ENCODE assay signal across 28 cellular contexts in the genomic region with DNA sequence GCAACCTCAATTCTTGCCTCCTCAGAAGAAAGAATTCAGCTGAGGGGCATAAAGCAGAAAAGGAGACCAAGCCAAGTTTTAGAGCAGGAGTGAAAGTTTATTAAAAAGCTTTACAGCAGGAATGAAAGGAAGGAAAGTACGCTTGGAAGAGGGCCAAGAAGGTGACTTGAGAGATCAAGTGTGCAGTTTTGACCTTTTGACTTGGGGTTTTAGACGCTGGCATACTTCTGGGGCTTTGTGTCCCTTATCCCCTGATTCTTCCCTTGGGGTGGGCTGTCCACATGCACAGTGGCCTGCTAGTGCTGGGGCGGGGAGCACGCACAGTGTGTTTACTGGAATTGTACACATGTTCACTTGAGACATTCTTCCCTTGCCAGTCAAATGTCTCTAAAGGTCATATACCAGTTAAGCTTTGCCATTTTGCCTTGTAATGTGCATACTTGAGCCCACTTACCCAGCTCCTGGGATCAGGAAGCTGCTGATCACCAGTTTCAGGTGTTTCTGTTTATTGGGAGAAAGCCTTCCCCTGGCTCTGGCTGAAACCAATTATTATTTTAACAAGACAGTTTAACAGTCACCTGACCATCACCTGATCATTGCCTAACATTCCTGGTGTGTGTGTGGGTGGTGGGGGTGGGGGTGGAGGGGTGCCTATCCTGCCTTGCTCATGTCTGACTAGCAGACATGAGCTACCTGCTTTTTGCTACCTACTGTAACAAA. TPM values are rescaled to one million over a fixed set of nuclear protein-coding genes. Genes with fewer than 3 reads are reported as not detected.
A peak's percentile ranks its signal among the peaks of the same experiment; 100 is the strongest.
DNase-seq lines count a peak whose midpoint lies in the region; ATAC-seq and TF ChIP-seq lines count a peak whose summit lies in the region.
"Had no signal": no experiment of that assay in that cellular context is flagged by ENCODE, and none has a peak within 500 bp of the region (broad histone marks: within the 10 kb centered on the region; RNA-seq: fewer than 3 reads in every experiment).

No MANE protein-coding gene starts in this region.

- H3K27ac ChIP-seq in RWPE2 (ENCODE audit: poor library complexity, severe bottlenecking), result peak overlapping the region; percentile 38
- H3K27ac ChIP-seq in thyroid gland, result peak overlapping the region; percentile 74 to 92 (median 91)
- H3K27ac ChIP-seq in transverse colon, result no peak overlapping the region
- H3K27ac ChIP-seq: brain microvascular endothelial cell, heart left ventricle, prostate gland, thoracic aorta had no signal

- TF ChIP-seq CTCF in RWPE2 (IDR thresholded peaks at IDR 0.05; ENCODE audit: poor library complexity, severe bottlenecking) (no peak), thyroid gland (IDR thresholded peaks at IDR 0.05) (no peak), transverse colon (IDR thresholded peaks at IDR 0.05) (no peak)

- TF ChIP-seq EP300 in transverse colon (IDR thresholded peaks at IDR 0.05; ENCODE audit: low read depth), result no peak

- ATAC-seq in RWPE2 (ENCODE audit: low read depth), result no peak
- ATAC-seq: heart left ventricle, left colon had no signal

- in situ Hi-C loops in transverse colon (cut with MboI; ENCODE audit: low pct_ligation_motif_present in 1 of 4, low pct_unique_long_range_greater_than_20kb in 1 of 4, low sequenced_read_pairs in 3 of 4), result loop anchor here in 2 of 4 donors (25.0 kb wide), 2 partner anchors 123 to 448 kb away; no protein-coding TSS in a partner anchor

- 39 to 49% methylated on average over 4 of the region's 4 CpGs for WGBS in thyroid gland, 2 donors
- WGBS in transverse colon (ENCODE audit: low coverage in 1 of 2), 2 donors, result 42 to 49% methylated on average over 4 of the region's 4 CpGs

- DNase-seq in NCI-H82 (lab: John Stamatoyannopoulos, UW), result peak; percentile 23
- DNase-seq in NCI-H82 treated with DMSO at 0.1 percent for 48 hours (lab: John Stamatoyannopoulos, UW; ENCODE audit: unreplicated experiment), result no peak
- DNase-seq in RWPE2 (ENCODE audit: low spot score), result no peak
- DNase-seq in glomerular visceral epithelial cell (ENCODE audit: extremely low spot score), result peak; percentile 13
- DNase-seq in thyroid gland, result peak in 1 of 2 donors; percentile 26
- DNase-seq in NCI-H510A treated with DMSO at 0.1 percent for 48 hours (lab: John Stamatoyannopoulos, UW), result no peak
- DNase-seq in transverse colon, result no peak
- no peak for DNase-seq in medulla oblongata (ENCODE audit: extremely low spot score)
- DNase-seq: activated B cell treated with CpG ODN at 0.5 μM for 24 hours; activated CD4-positive, alpha-beta T cell treated with anti-CD3 and anti-CD28 coated beads, Interleukin-2, amount 50 U/mL, for 1 hour; activated naive CD4-positive, alpha-beta T cell treated with anti-CD3 and anti-CD28 coated beads for 36 hours; AML-193; brain microvascular endothelial cell; CD4-positive, alpha-beta memory T cell; DMS153; effector CD4-positive, alpha-beta T cell; heart left ventricle; left colon; mesenchymal stem cell; MM.1S; NCI-H1417; NCI-H2081 treated with DMSO at 0.1 percent for 48 hours; NCI-H446 treated with DMSO at 0.1 percent for 48 hours; SHP77 treated with DMSO at 0.1 percent for 48 hours; stimulated activated naive CD4-positive, alpha-beta T cell treated with Interleukin-2 at 50 U/mL for 16 hours had no signal

- TF ChIP-seq POLR2A in thyroid gland (IDR thresholded peaks at IDR 0.05) (no peak), transverse colon (IDR thresholded peaks at IDR 0.05) (no peak)

- peaks cover 2% of the 10 kb centered on the region for H3K4me1 ChIP-seq in RWPE2 (ENCODE audit: insufficient read depth, poor library complexity, severe bottlenecking)
- peaks cover 13 to 25% of the 10 kb centered on the region in 2 donors for H3K4me1 ChIP-seq in thyroid gland
- H3K4me1 ChIP-seq in transverse colon, result no peaks in the 10 kb centered on the region
- H3K4me1 ChIP-seq: heart left ventricle, prostate gland had no signal

- H3K36me3 ChIP-seq in RWPE2 (ENCODE audit: low read depth) (no peaks in the 10 kb centered on the region), thyroid gland (no peaks in the 10 kb centered on the region), transverse colon (no peaks in the 10 kb centered on the region)
- H3K36me3 ChIP-seq: brain microvascular endothelial cell, HAP-1, heart left ventricle, prostate gland, thoracic aorta had no signal

- no peak overlapping the region for H3K4me3 ChIP-seq in RWPE2 (ENCODE audit: severe bottlenecking)
- no peak overlapping the region for H3K4me3 ChIP-seq in thyroid gland (replicated peaks in 1 of 3)
- H3K4me3 ChIP-seq in transverse colon, result no peak overlapping the region
- H3K4me3 ChIP-seq: HAP-1, heart left ventricle, prostate gland, thoracic aorta had no signal

- H3K9me3 ChIP-seq in RWPE2 (ENCODE audit: severe bottlenecking) (no peaks in the 10 kb centered on the region), thyroid gland (no peaks in the 10 kb centered on the region), transverse colon (no peaks in the 10 kb centered on the region)
- H3K9me3 ChIP-seq: HAP-1, prostate gland, thoracic aorta had no signal

- H3K27me3 ChIP-seq in RWPE2 (ENCODE audit: insufficient read depth, poor library complexity, severe bottlenecking), result no peaks in the 10 kb centered on the region
- no peaks in the 10 kb centered on the region for H3K27me3 ChIP-seq in thyroid gland
- H3K27me3 ChIP-seq in transverse colon, result peaks cover 17% of the 10 kb centered on the region
- H3K27me3 ChIP-seq: brain microvascular endothelial cell had no signal

- intact Hi-C loops in thyroid gland (cut with DNase I) (loop anchor here (5.0 to 10.0 kb wide), 3 partner anchors 71 to 441 kb away; a partner anchor contains a TSS), transverse colon (cut with DNase I; ENCODE audit: low total_unique reads) (loop anchor here (10.0 kb wide), 1 partner anchor 131 kb away; no protein-coding TSS in a partner anchor)

RNA-seq across cellular contexts. Expression of a gene that starts 36.2 kb away (rescaled TPM):
- 10 to 100 TPM in 1 of 4 donors, 1 to 10 TPM in 3; 7.3 to 11.0 (median 7.8) TPM for total RNA-seq in thyroid gland
- 10 to 100 TPM in 1 of 4 donors, 1 to 10 TPM in 3; 1.1 to 13.7 (median 6.1) TPM for total RNA-seq in transverse colon

RNA-seq across cellular contexts. Expression of a gene that starts 58.0 kb away (rescaled TPM):
- 10 to 100 TPM; 26.7 to 41.9 (median 32.7) TPM for total RNA-seq in thyroid gland
- total RNA-seq in transverse colon, result 10 to 100 TPM; 26.1 to 78.0 (median 44.4) TPM

Comparison
In these comparisons a context has a peak if more than half of its experiments do, and no peak if none do; other contexts are left out.
1. DNase-seq: peak in NCI-H82 (single experiment) and glomerular visceral epithelial cell (single experiment); none in NCI-H82 treated with DMSO at 0.1 percent for 48 hours (single experiment), RWPE2 (single experiment), NCI-H510A treated with DMSO at 0.1 percent for 48 hours (single experiment), transverse colon (single experiment) and medulla oblongata (single experiment).
2. H3K27ac ChIP-seq: peak in RWPE2 (single experiment) and thyroid gland (3 of 3); none in transverse colon (0 of 4).